In the genomic region with DNA sequence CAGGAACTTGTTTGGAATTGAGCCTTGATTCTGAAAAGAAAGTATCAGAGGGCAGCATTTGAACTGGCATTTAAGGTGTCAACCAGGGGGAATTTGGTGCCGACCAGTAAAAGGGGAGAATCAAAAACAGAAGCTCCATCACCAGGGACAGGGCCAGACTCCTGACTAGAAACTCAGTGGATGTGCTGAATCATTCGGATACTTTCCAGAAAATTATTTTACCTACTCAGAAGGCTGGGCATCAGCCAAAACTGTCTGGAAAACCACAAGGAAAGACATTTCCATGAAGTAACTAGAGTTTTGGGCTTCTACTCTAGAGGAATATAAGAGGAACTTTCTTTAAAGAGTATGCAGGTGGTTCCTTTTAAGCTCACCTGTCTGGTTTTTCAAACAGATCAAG, we compare ENCODE assay signal across 27 cellular contexts.
DNase-seq lines count a peak whose midpoint lies in the region; ATAC-seq and TF ChIP-seq lines count a peak whose summit lies in the region.
"Had no signal": no experiment of that assay in that cellular context is flagged by ENCODE, and none has a peak within 500 bp of the region (broad histone marks: within the 10 kb centered on the region; RNA-seq: fewer than 3 reads in every experiment).

No MANE protein-coding gene starts in this region.

- H3K4me1 ChIP-seq in transverse colon = peaks cover 0 to 3% (median 0%) of the 10 kb centered on the region in 4 donors
- H3K4me1 ChIP-seq: neural progenitor cell, parathyroid adenoma had no signal

- H3K36me3 ChIP-seq in transverse colon = no peaks in the 10 kb centered on the region
- H3K36me3 ChIP-seq: neural progenitor cell had no signal

- H3K27ac Mint-ChIP-seq in activated T-cell treated with anti-CD3 and anti-CD28 coated beads, Interleukin-2, amount 50 U/mL, for 72 hours = peak overlapping the region; percentile 31
- H3K27ac Mint-ChIP-seq: activated naive CD4-positive, alpha-beta T cell treated with anti-CD3 and anti-CD28 coated beads, Interleukin-2, amount 50 U/mL, for 24 hours; activated T-helper 17 cell treated with anti-CD3 and anti-CD28 coated beads, Interleukin-2, amount 50 U/mL, for 72 hours; GM23338; neural progenitor cell; stimulated activated naive B cell treated with anti-CD40 and anti-IgM and Interleukin-4, amounts not matched to agents 10 μg/mL and 1 μg/mL and 100 μg/mL, for 72 hours had no signal

- no peak for ATAC-seq in activated T-cell treated with anti-CD3 and anti-CD28 coated beads, Interleukin-2, amount 50 U/mL, for 72 hours (replicated peaks in 1 of 2)
- ATAC-seq in HG03025 (IDR thresholded peaks at IDR 0.05; ENCODE audit: low FRiP score, unreplicated experiment) = no peak
- ATAC-seq: activated T-helper 17 cell treated with anti-CD3 and anti-CD28 coated beads, Interleukin-2, amount 50 U/mL, for 72 hours; effector memory CD8-positive, alpha-beta T cell; GM23338; stimulated activated naive B cell treated with anti-CD40 and anti-IgM and Interleukin-4, amounts not matched to agents 10 μg/mL and 1 μg/mL and 100 μg/mL, for 72 hours had no signal

- in situ Hi-C loops in transverse colon (cut with MboI; ENCODE audit: low pct_ligation_motif_present in 1 of 4, low pct_unique_long_range_greater_than_20kb in 1 of 4, low sequenced_read_pairs in 3 of 4) = loop anchor here in 1 of 4 donors (10.0 kb wide), 1 partner anchor 249 kb away; no protein-coding TSS in a partner anchor

- intact Hi-C loops in transverse colon (cut with DNase I; ENCODE audit: low total_unique reads) = no loop called here

- no peaks in the 10 kb centered on the region for H3K27me3 Mint-ChIP-seq in activated T-cell treated with anti-CD3 and anti-CD28 coated beads, Interleukin-2, amount 50 U/mL, for 72 hours (ENCODE audit: low read depth)
- H3K27me3 Mint-ChIP-seq: activated naive CD4-positive, alpha-beta T cell treated with anti-CD3 and anti-CD28 coated beads, Interleukin-2, amount 50 U/mL, for 24 hours; activated T-helper 17 cell treated with anti-CD3 and anti-CD28 coated beads, Interleukin-2, amount 50 U/mL, for 72 hours; effector memory CD8-positive, alpha-beta T cell had no signal

- no peaks in the 10 kb centered on the region for H3K9me3 ChIP-seq in transverse colon

- peaks cover 3 to 6% of the 10 kb centered on the region in 2 donors for H3K9me3 Mint-ChIP-seq in activated T-cell treated with anti-CD3 and anti-CD28 coated beads, Interleukin-2, amount 50 U/mL, for 72 hours
- H3K9me3 Mint-ChIP-seq: activated naive CD4-positive, alpha-beta T cell treated with anti-CD3 and anti-CD28 coated beads, Interleukin-2, amount 50 U/mL, for 24 hours; effector memory CD8-positive, alpha-beta T cell had no signal

- H3K27ac ChIP-seq in transverse colon = peak overlapping the region in 1 of 4 donors; percentile 12
- H3K27ac ChIP-seq: neural progenitor cell, parathyroid adenoma, skin epidermis, VCaP had no signal

- no peaks in the 10 kb centered on the region for H3K27me3 ChIP-seq in transverse colon
- H3K27me3 ChIP-seq: neural progenitor cell had no signal

- peaks cover 76% of the 10 kb centered on the region for H3K4me1 Mint-ChIP-seq in activated T-cell treated with anti-CD3 and anti-CD28 coated beads, Interleukin-2, amount 50 U/mL, for 72 hours (ENCODE audit: low read depth)
- H3K4me1 Mint-ChIP-seq: neural progenitor cell had no signal

- H3K36me3 Mint-ChIP-seq in activated T-cell treated with anti-CD3 and anti-CD28 coated beads, Interleukin-2, amount 50 U/mL, for 72 hours (ENCODE audit: insufficient read depth in 2 of 2) = peaks cover 19 to 37% of the 10 kb centered on the region in 2 donors
- H3K36me3 Mint-ChIP-seq: activated naive CD4-positive, alpha-beta T cell treated with anti-CD3 and anti-CD28 coated beads, Interleukin-2, amount 50 U/mL, for 24 hours; stimulated activated naive B cell treated with anti-CD40 and anti-IgM and Interleukin-4, amounts not matched to agents 10 μg/mL and 1 μg/mL and 100 μg/mL, for 72 hours had no signal

- no peak overlapping the region for H3K4me3 Mint-ChIP-seq in activated T-cell treated with anti-CD3 and anti-CD28 coated beads, Interleukin-2, amount 50 U/mL, for 72 hours
- H3K4me3 Mint-ChIP-seq: activated naive CD4-positive, alpha-beta T cell treated with anti-CD3 and anti-CD28 coated beads, Interleukin-2, amount 50 U/mL, for 24 hours; effector memory CD8-positive, alpha-beta T cell; GM23338; neural progenitor cell; stimulated activated naive B cell treated with anti-CD40 and anti-IgM and Interleukin-4, amounts not matched to agents 10 μg/mL and 1 μg/mL and 100 μg/mL, for 72 hours had no signal

- no peak overlapping the region for H3K4me3 ChIP-seq in fibroblast of the aortic adventitia (ENCODE audit: low read depth, low read length)
- H3K4me3 ChIP-seq in transverse colon = no peak overlapping the region
- H3K4me3 ChIP-seq: GM23338, neural progenitor cell, skin epidermis had no signal

- WGBS in transverse colon (ENCODE audit: low coverage in 1 of 2), 2 donors = 81 to 90% methylated on average over 2 of the region's 2 CpGs

- TF ChIP-seq POLR2A in transverse colon (IDR thresholded peaks at IDR 0.05) = no peak

- DNase-seq in activated T-cell treated with anti-CD3 and anti-CD28 coated beads, Interleukin-2, amount 50 U/mL, for 72 hours = no peak
- no peak for DNase-seq in activated T-cell treated with anti-CD3 and anti-CD28 coated beads, Interleukin-2, amount 50 U/mL, for 48 hours
- DNase-seq in GM03348 (ENCODE audit: low spot score) = peak; percentile 38
- DNase-seq in RPMI7951 (ENCODE audit: low read depth) = peak; percentile 36
- peak; percentile 50 for DNase-seq in fibroblast of the aortic adventitia (ENCODE audit: low read depth)
- no peak for DNase-seq in transverse colon
- DNase-seq in NCI-H510A (lab: John Stamatoyannopoulos, UW) = no peak
- DNase-seq: aorta; caudate nucleus; cortex of kidney; DND-41; effector memory CD8-positive, alpha-beta T cell; mesendoderm; NCI-H1092 treated with DMSO at 0.1 percent for 48 hours; NCI-H1930; retina; SHP77; stimulated activated naive B cell treated with anti-CD40 and anti-IgM and Interleukin-4, amounts not matched to agents 10 μg/mL and 1 μg/mL and 100 μg/mL, for 72 hours; T1000 had no signal

- TF ChIP-seq CTCF in fibroblast of the aortic adventitia (IDR thresholded peaks at IDR 0.05; ENCODE audit: insufficient read depth, low read length) = no peak
- no peak for TF ChIP-seq CTCF in transverse colon (IDR thresholded peaks at IDR 0.05)

- TF ChIP-seq EP300 in transverse colon (IDR thresholded peaks at IDR 0.05; ENCODE audit: low read depth) = no peak

Comparison
In these comparisons a context has a peak if more than half of its experiments do, and no peak if none do; other contexts are left out.
1. DNase-seq: peak in GM03348 (single experiment), RPMI7951 (single experiment) and fibroblast of the aortic adventitia (single experiment); none in activated T-cell treated with anti-CD3 and anti-CD28 coated beads, Interleukin-2, amount 50 U/mL, for 72 hours (0 of 2), activated T-cell treated with anti-CD3 and anti-CD28 coated beads, Interleukin-2, amount 50 U/mL, for 48 hours (0 of 2), transverse colon (single experiment) and NCI-H510A (single experiment).